9 cellular contexts compared by ENCODE assay signal in the genomic region with DNA sequence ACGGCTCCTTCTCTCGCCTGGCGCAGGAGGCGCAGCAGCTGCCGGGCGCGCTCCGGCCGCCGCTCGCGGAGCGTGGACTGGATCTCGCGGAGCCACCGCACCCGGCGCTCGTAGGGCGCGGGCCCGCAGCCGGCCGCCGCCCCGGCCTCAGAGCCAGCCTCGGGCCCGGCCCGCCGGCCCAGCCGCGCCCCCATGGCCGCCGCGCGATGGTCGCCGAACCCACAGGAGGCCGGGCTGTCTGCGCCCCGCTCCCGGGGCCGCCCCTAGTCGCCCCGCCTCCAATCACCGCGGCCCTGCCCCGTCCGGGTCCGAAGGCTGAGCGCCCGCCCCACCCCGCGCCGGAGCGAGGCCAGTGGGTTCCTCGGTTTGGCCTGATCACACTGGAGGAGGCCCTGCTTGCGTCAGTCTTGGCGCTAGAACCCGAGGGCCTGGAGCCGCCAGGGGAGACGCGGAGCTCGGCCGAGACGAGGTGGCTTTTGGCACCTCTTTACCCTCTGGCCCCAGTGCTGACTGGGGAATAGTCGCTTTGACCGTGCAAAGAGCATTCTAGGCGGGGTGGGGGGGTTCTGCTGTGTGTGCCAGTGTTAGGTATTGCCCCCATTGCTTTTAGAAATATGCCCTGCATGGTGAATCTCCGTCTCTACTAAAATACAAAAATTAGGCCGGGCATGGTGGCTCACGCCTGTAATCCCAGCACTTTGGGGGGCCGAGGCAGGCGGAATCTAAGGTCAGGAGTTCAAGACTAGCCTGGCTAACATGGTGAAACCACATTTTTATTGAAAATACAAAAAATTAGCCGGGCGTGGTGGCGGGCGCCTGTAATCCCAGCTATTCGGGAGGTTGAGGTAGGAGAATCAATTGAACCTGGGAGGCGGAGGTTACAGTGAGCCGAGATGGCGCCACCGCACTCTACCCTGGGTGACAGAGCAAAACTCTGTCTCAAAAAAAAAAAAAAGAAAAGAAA. TPM values are rescaled to one million over a fixed set of nuclear protein-coding genes. Genes with fewer than 3 reads are reported as not detected.
DNase-seq lines count a peak whose midpoint lies in the region; ATAC-seq, FAIRE-seq and TF ChIP-seq lines count a peak whose summit lies in the region.
"Had no signal": no experiment of that assay in that cellular context is flagged by ENCODE, and none has a peak within 500 bp of the region (broad histone marks: within the 10 kb centered on the region; RNA-seq: fewer than 3 reads in every experiment).

A gene with protein sequence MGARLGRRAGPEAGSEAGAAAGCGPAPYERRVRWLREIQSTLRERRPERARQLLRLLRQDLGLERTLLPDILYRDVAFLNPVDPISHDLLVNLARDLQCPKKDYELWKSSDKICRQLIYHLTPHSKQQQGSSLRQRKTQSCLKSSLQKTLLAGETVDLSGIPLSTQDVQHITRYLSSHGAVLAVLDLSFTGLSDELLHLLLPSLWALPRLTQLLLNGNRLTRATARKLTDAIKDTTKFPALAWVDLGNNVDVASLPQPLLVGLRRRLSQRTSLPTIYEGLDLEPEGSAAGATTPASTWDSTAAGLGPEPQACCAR (minus strand): TSS at position 228 of the 964 bp plus-strand sequence. CDS start 34 bp downstream, at position 194.

- H3K4me1 ChIP-seq in esophagus muscularis mucosa (peaks cover 10 to 29% (median 21%) of the 10 kb centered on the region in 4 donors), stomach (peaks cover 17 to 59% (median 54%) of the 10 kb centered on the region in 4 donors)

- WGBS in esophagus muscularis mucosa, result 46% methylated on average over 25 of the region's 83 CpGs
- WGBS in stomach, 5 donors, result 10 to 24% (median 14%) methylated on average over 40 to 83 of the region's 83 CpGs

- no peaks in the 10 kb centered on the region for H3K27me3 Mint-ChIP-seq in WTC11 (ENCODE audit: low read depth)

- no peak for FAIRE-seq in H54 (lab: Jason Lieb, UNC)

- peak within 1 kb of the TSS; percentile 89 for H3K27ac Mint-ChIP-seq in WTC11

- H3K27ac ChIP-seq in esophagus muscularis mucosa (replicated peaks in 1 of 4) (peak within 1 kb of the TSS; percentile 84 to 88 (median 87)), stomach (peak within 1 kb of the TSS; percentile 52 to 89 (median 84))

- H3K4me3 Mint-ChIP-seq in WTC11, result peak within 1 kb of the TSS; percentile 91

- TF ChIP-seq POLR2A in H54 (IDR thresholded peaks at IDR 0.05; ENCODE audit: low read depth, low read length) (peak; percentile 33; the same call in 1 of the 2 replicates), esophagus muscularis mucosa (IDR thresholded peaks at IDR 0.05; ENCODE audit: low read depth) (no peak), stomach (IDR thresholded peaks at IDR 0.05) (peak in 1 of 4 donors; percentile 26)

- CTCF ChIA-PET in WTC11 (lab: Charles Lee), result interaction anchor here (1.0 to 3.3 kb wide), 3 partner anchors 9 to 179 kb away, joined by 3 to 9 read pairs (median 3); no protein-coding TSS in a partner anchor

- DNase-seq in NCI-H2081 (lab: John Stamatoyannopoulos, UW) (peak; percentile 17 to 29), NCI-H2081 treated with DMSO at 0.1 percent for 48 hours (lab: John Stamatoyannopoulos, UW) (no peak), H54 (ENCODE audit: insufficient read length, low spot score) (peak; percentile 78), NCI-H1092 treated with DMSO at 0.1 percent for 48 hours (lab: John Stamatoyannopoulos, UW) (peak; percentile 59), WTC11 (ENCODE audit: low spot score) (peak; percentile 88), esophagus muscularis mucosa (ENCODE audit: extremely low spot score) (peak; percentile 94), midbrain (lab: John Stamatoyannopoulos, UW) (peak; percentile 67), stomach (peak; percentile 93)
- DNase-seq: DND-41 had no signal

- H3K36me3 ChIP-seq in esophagus muscularis mucosa (peaks cover 5 to 16% (median 13%) of the 10 kb centered on the region in 4 donors), stomach (peaks cover 0 to 17% (median 15%) of the 10 kb centered on the region in 4 donors)

- no peaks in the 10 kb centered on the region for H3K27me3 ChIP-seq in esophagus muscularis mucosa
- H3K27me3 ChIP-seq in stomach, result no peaks in the 10 kb centered on the region

- peak; percentile 92 for ATAC-seq in WTC11

- TF ChIP-seq EP300 in esophagus muscularis mucosa (IDR thresholded peaks at IDR 0.05) (no peak), stomach (IDR thresholded peaks at IDR 0.05) (no peak)

- peak within 1 kb of the TSS; percentile 74 to 85 (median 80) for H3K4me3 ChIP-seq in esophagus muscularis mucosa
- peak within 1 kb of the TSS; percentile 68 to 90 (median 76) for H3K4me3 ChIP-seq in stomach

- H3K36me3 Mint-ChIP-seq in WTC11, result no peaks in the 10 kb centered on the region

- POLR2A ChIA-PET in WTC11 (lab: Charles Lee), result interaction anchor here (0.5 to 1.8 kb wide), 6 partner anchors 9 to 824 kb away, joined by 3 to 7 read pairs (median 4); partner anchors contain the start of gene GUCD1

- peaks cover 12% of the 10 kb centered on the region; the same call in 1 of the 2 replicates for H3K4me1 Mint-ChIP-seq in WTC11

- H3K9me3 ChIP-seq in esophagus muscularis mucosa, result no peaks in the 10 kb centered on the region
- H3K9me3 ChIP-seq in stomach, result no peaks in the 10 kb centered on the region

- intact Hi-C loops in esophagus muscularis mucosa (cut with DNase I), result no loop called here
- intact Hi-C loops in stomach (cut with DNase I; ENCODE audit: low total_unique reads), result no loop called here

- no peaks in the 10 kb centered on the region for H3K9me3 Mint-ChIP-seq in WTC11

- TF ChIP-seq CTCF in WTC11 (IDR thresholded peaks at IDR 0.05), result no peak
- no peak for TF ChIP-seq CTCF in esophagus muscularis mucosa (IDR thresholded peaks at IDR 0.05)
- peak in 1 of 7 experiments; percentile 11 for TF ChIP-seq CTCF in stomach (IDR thresholded peaks at IDR 0.05)

TF ChIP-seq in WTC11, 78 proteins besides CTCF, POLR2A, EP300 and RAD21 (continues in another document):
- TF ChIP-seq KAT7 (CRISPR knock-in tag; IDR thresholded peaks at IDR 0.05; ENCODE audit: borderline replicate concordance) (0 out of 2 replicates have a peak, but pooled peaks have one; percentile 63), FOXP4 (CRISPR knock-in tag; IDR thresholded peaks at IDR 0.05) (peak; percentile 15; the same call in 1 of the 2 replicates), GABPB1 (CRISPR knock-in tag; IDR thresholded peaks at IDR 0.05) (peak; percentile 97)
- TF ChIP-seq, protein P1, sequence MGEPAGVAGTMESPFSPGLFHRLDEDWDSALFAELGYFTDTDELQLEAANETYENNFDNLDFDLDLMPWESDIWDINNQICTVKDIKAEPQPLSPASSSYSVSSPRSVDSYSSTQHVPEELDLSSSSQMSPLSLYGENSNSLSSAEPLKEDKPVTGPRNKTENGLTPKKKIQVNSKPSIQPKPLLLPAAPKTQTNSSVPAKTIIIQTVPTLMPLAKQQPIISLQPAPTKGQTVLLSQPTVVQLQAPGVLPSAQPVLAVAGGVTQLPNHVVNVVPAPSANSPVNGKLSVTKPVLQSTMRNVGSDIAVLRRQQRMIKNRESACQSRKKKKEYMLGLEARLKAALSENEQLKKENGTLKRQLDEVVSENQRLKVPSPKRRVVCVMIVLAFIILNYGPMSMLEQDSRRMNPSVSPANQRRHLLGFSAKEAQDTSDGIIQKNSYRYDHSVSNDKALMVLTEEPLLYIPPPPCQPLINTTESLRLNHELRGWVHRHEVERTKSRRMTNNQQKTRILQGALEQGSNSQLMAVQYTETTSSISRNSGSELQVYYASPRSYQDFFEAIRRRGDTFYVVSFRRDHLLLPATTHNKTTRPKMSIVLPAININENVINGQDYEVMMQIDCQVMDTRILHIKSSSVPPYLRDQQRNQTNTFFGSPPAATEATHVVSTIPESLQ (CRISPR knock-in tag; IDR thresholded peaks at IDR 0.05), result no peak

RNA-seq across cellular contexts. Expression of the gene that starts here (rescaled TPM):
- 17.3 to 19.2 TPM (median 17.6 TPM) in 3 replicates for total RNA-seq in WTC11 (2021)
- total RNA-seq in esophagus muscularis mucosa, result 10 to 100 TPM; 11.3 to 22.1 (median 18.1) TPM
- 10 to 100 TPM in 4 of 5 donors, 1 to 10 TPM in 1; 7.2 to 31.7 (median 24.8) TPM for total RNA-seq in stomach
- 10 to 100 TPM in 2 of 3 donors, 1 to 10 TPM in 1; 8.6 to 28.5 (median 26.1) TPM for polyA plus RNA-seq in stomach
